20 cellular contexts compared by ENCODE assay signal in genomic region chr12:28027328-28027727, GRCh38. TPM values are rescaled to one million over a fixed set of nuclear protein-coding genes. Genes with fewer than 3 reads are reported as not detected.
DNase-seq lines count a peak whose midpoint lies in the region; ATAC-seq and TF ChIP-seq lines count a peak whose summit lies in the region.
"Had no signal": no experiment of that assay in that cellular context is flagged by ENCODE, and none has a peak within 500 bp of the region (broad histone marks: within the 10 kb centered on the region; RNA-seq: fewer than 3 reads in every experiment).

No MANE protein-coding gene starts in this region.

- H3K79me2 ChIP-seq in fibroblast of lung (ENCODE audit: control insufficient read depth, insufficient read depth, low read length), result no peaks in the 10 kb centered on the region

- no peak for TF ChIP-seq CTCF in fibroblast of lung (conservative IDR thresholded peaks at IDR 0.05 in 1 of 2, IDR thresholded peaks at IDR 0.05 in 1 of 2; ENCODE audit: low read depth in 1 of 2, low read length in 2 of 2)

- no peak overlapping the region for H3K4me3 ChIP-seq in fibroblast of lung (replicated peaks in 1 of 4; ENCODE audit: control extremely low read depth in 1 of 4, insufficient read depth in 1 of 4, low read depth in 3 of 4, low read length in 4 of 4)
- H3K4me3 ChIP-seq: BLaER1, pancreas had no signal

- peaks cover 6% of the 10 kb centered on the region for H3K4me1 ChIP-seq in fibroblast of lung (ENCODE audit: control insufficient read depth, extremely low read depth, insufficient read depth, low read length)
- H3K4me1 ChIP-seq: BLaER1, pancreas had no signal

- H3K4me2 ChIP-seq in fibroblast of lung (ENCODE audit: extremely low read depth, insufficient read depth, low read length), result peak overlapping the region; percentile 23
- H3K4me2 ChIP-seq: BLaER1 had no signal

- in situ Hi-C loops in KBM-7 (cut with MboI; ENCODE audit: low pct_unique_long_range_greater_than_20kb, low sequenced_read_pairs), result no loop called here

- ATAC-seq in GM18867 (IDR thresholded peaks at IDR 0.05; ENCODE audit: unreplicated experiment), result no peak

- H3K36me3 ChIP-seq in fibroblast of lung (ENCODE audit: control insufficient read depth, insufficient read depth, low read length), result no peaks in the 10 kb centered on the region
- H3K36me3 ChIP-seq: BLaER1, pancreas had no signal

- H3K27me3 ChIP-seq in fibroblast of lung (ENCODE audit: control insufficient read depth, insufficient read depth, low read length), result no peaks in the 10 kb centered on the region
- H3K27me3 ChIP-seq: BLaER1, pancreas had no signal

- H2AFZ ChIP-seq in fibroblast of lung (ENCODE audit: low read length), result peak overlapping the region; percentile 41

- no peaks in the 10 kb centered on the region for H3K9me3 ChIP-seq in fibroblast of lung (ENCODE audit: control insufficient read depth, insufficient read depth, low read depth, low read length)
- H3K9me3 ChIP-seq: BLaER1, pancreas had no signal

- H3K9ac ChIP-seq in fibroblast of lung (ENCODE audit: insufficient read depth, low read length), result no peak overlapping the region
- H3K9ac ChIP-seq: BLaER1 had no signal

- DNase-seq in CMK (ENCODE audit: low read depth) (peak; percentile 81), KBM-7 (peak; percentile 53), OCI-M1 (lab: John Stamatoyannopoulos, UW) (peak; percentile 86), fibroblast of lung (ENCODE audit: low read depth in 2 of 2) (peak; percentile 11 to 62), NCI-H82 treated with DMSO at 0.1 percent for 48 hours (lab: John Stamatoyannopoulos, UW; ENCODE audit: unreplicated experiment) (no peak), occipital lobe (lab: John Stamatoyannopoulos, UW) (no peak)
- DNase-seq in central memory CD4-positive, alpha-beta T cell, result no peak
- DNase-seq: activated CD4-positive, alpha-beta T cell treated with anti-CD3 and anti-CD28 coated beads, Interleukin-2, amount 50 U/mL, for 4 hours; activated naive CD8-positive, alpha-beta T cell treated with anti-CD3 and anti-CD28 coated beads, Interleukin-2, amount 10 ng/mL, durations not matched to agents 7 days and 5 days; activated T-cell treated with anti-CD3 and anti-CD28 coated beads, Interleukin-2, amount 50 U/mL, for 48 hours; H7; kidney; NCI-H1048; NCI-H526; pancreas; RPMI8226; stimulated activated naive CD4-positive, alpha-beta T cell; T-helper 9 cell had no signal

- H3K27ac ChIP-seq in fibroblast of lung (ENCODE audit: insufficient read depth, low read length), result no peak overlapping the region
- H3K27ac ChIP-seq: BLaER1, pancreas had no signal

- H4K20me1 ChIP-seq in fibroblast of lung (ENCODE audit: control insufficient read depth, extremely low read depth, insufficient read depth, low read length), result no peaks in the 10 kb centered on the region
- H4K20me1 ChIP-seq: BLaER1 had no signal

RNA-seq across cellular contexts. Expression of gene PTHLH, which starts 54.8 kb away (rescaled TPM):
- total RNA-seq in fibroblast of lung (0.26 and 1.8 TPM in 2 replicates), occipital lobe (not detected)
- polyA plus RNA-seq in fibroblast of lung, result 0.90 and 1.1 TPM in 2 replicates
- 0.89 and 1.1 TPM in 2 replicates for polyA plus RNA-seq in fibroblast of lung (2012)
- 1.1 TPM in 1 of 2 replicates, not detected in the other for polyA minus RNA-seq in fibroblast of lung (ENCODE audit: low replicate concordance)
- total RNA-seq: activated naive CD8-positive, alpha-beta T cell treated with anti-CD3 and anti-CD28 coated beads, Interleukin-2, amount 10 ng/mL, durations not matched to agents 7 days and 5 days had no signal

Comparison
In these comparisons a context has a peak if more than half of its experiments do, and no peak if none do; other contexts are left out.
1. DNase-seq: peak in CMK (single experiment), KBM-7 (single experiment), OCI-M1 (single experiment) and fibroblast of lung (2 of 2); none in central memory CD4-positive, alpha-beta T cell (single experiment), NCI-H82 treated with DMSO at 0.1 percent for 48 hours (single experiment) and occipital lobe (single experiment).